ENCODE assay signal across 21 cellular contexts in the genomic region with DNA sequence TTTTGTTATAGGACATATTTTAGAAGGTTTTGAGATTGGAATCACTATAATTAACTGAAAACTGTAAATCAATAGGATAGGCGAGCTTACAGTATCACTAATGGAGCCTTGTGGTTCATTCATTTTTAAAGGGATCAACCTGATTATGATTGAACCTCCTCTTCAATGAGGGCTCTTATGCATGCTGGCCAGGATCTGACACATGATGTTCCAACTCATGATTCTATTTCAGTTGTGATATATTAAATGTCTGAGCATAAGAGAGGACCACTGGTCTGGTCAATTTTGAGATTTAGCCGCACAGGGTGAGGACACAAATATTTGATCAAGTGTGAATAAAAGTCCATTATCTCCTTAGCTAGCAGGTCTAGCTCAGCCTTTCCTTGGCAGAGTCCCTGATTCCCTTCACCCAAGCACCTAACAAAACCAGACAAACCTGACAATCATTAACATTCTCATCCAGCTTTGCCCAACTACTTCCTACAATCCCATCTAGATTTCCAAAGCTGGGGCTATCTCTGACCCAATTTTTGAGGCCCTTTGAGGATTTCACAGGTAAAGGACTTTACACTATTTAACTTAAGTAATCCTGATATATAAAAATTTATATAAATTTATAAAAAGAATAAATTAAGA.
"Had no signal": no experiment of that assay in that cellular context is flagged by ENCODE, and none has a peak within 500 bp of the region (broad histone marks: within the 10 kb centered on the region; RNA-seq: fewer than 3 reads in every experiment).

No MANE protein-coding gene starts in this region.

- H3K27me3 Mint-ChIP-seq: activated naive CD8-positive, alpha-beta T cell had no signal

- H3K9me3 ChIP-seq: tibial artery had no signal

- H3K4me1 ChIP-seq: tibial artery had no signal

- H3K4me1 Mint-ChIP-seq: nephron progenitor cell had no signal

- H3K4me3 ChIP-seq: tibial artery had no signal

- H3K27me3 ChIP-seq: tibial artery had no signal

- ATAC-seq: left ventricle myocardium superior; stimulated activated naive CD8-positive, alpha-beta T cell treated with anti-CD3 and anti-CD28 coated beads, Interleukin-15, Interleukin-2, amounts not matched to agents 100 U/mL and 50 U/mL, for 24 hours had no signal

- DNase-seq: activated CD4-positive, alpha-beta T cell treated with anti-CD3 and anti-CD28 coated beads, Interleukin-2, amount 50 U/mL, for 48 hours; activated gamma-delta T cell treated with Interleukin-2 at 50 U/mL for 16 hours; activated T-cell treated with anti-CD3 and anti-CD28 coated beads for 4 hours; dermis blood vessel endothelial cell; effector memory CD4-positive, alpha-beta T cell; foreskin fibroblast; glutamatergic neuron; kidney; left ventricle myocardium superior; mesenchymal stem cell; nephron progenitor cell; nucleus accumbens; posterior cingulate gyrus; stimulated activated CD4-positive, alpha-beta T cell treated with anti-CD3 and anti-CD28 coated beads, Interleukin-12 subunit alpha, Interleukin-12 subunit beta, amount 100 ng/mL, for 4 hours; stimulated activated CD4-positive, alpha-beta T cell treated with anti-CD3 and anti-CD28 coated beads, Interleukin-1b, Interleukin-23, amount 100 ng/mL, for 48 hours; stimulated activated naive CD8-positive, alpha-beta T cell treated with anti-CD3 and anti-CD28 coated beads, Interleukin-15, Interleukin-2, amounts not matched to agents 100 U/mL and 50 U/mL, for 24 hours; substantia nigra; tibial artery; WERI-Rb-1 had no signal

- H3K27ac ChIP-seq: tibial artery, WERI-Rb-1 had no signal

- H3K36me3 ChIP-seq: tibial artery, WERI-Rb-1 had no signal

- H3K27ac Mint-ChIP-seq: activated naive CD8-positive, alpha-beta T cell; activated T-helper 1 cell treated with anti-CD3 and anti-CD28 coated beads, Interleukin-12 subunit alpha, Interleukin-12 subunit beta, Interleukin-2, Interleukin-4 antibody, amounts not matched to agents 30 ng/mL and 10 ng/mL and 1 ng/mL, durations not matched to agents 14 hours and 24 hours and 36 hours; nephron progenitor cell had no signal

- H3K4me3 Mint-ChIP-seq: activated naive CD8-positive, alpha-beta T cell; activated T-helper 1 cell treated with anti-CD3 and anti-CD28 coated beads, Interleukin-12 subunit alpha, Interleukin-12 subunit beta, Interleukin-2, Interleukin-4 antibody, amounts not matched to agents 30 ng/mL and 10 ng/mL and 1 ng/mL, durations not matched to agents 14 hours and 24 hours and 36 hours; nephron progenitor cell had no signal

- H3K36me3 Mint-ChIP-seq: activated naive CD8-positive, alpha-beta T cell had no signal
